12 cellular contexts compared by ENCODE assay signal in the genomic region with DNA sequence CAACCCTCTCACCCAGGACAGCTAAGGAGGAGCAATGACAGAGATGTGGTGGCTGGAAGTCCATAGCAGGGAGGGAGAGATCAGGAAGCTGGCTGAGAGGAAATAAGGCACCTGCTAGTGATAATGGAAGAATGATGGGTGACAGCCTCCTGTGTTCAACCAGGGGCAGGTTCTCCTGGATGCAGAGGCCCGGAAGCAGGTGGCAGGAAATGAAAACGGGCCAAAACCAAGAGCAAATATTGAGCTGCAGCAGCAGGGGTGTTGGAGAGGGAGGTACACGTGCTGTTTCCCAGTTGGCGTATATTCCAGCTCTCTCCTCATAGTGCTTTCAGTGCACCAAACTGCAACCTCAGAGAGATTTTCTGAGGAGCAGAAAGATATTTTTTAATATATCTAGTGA.
DNase-seq lines count a peak whose midpoint lies in the region; ATAC-seq and TF ChIP-seq lines count a peak whose summit lies in the region.
"Had no signal": no experiment of that assay in that cellular context is flagged by ENCODE, and none has a peak within 500 bp of the region (broad histone marks: within the 10 kb centered on the region; RNA-seq: fewer than 3 reads in every experiment).

No MANE protein-coding gene starts in this region.

- no peaks in the 10 kb centered on the region for H3K9me3 Mint-ChIP-seq in CD8-positive, alpha-beta T cell
- H3K9me3 Mint-ChIP-seq: activated naive CD4-positive, alpha-beta T cell treated with anti-CD3 and anti-CD28 coated beads, Interleukin-2, amount 50 U/mL, for 24 hours; natural killer cell had no signal

- no peak for TF ChIP-seq CTCF in CD8-positive, alpha-beta T cell (IDR thresholded peaks at IDR 0.05)

- CTCF ChIA-PET in CD8-positive, alpha-beta T cell (lab: Charles Lee), result interaction anchor here (1.0 to 1.5 kb wide), 2 partner anchors 13 to 359 kb away, joined by 3 read pairs; no protein-coding TSS in a partner anchor

- POLR2A ChIA-PET in CD8-positive, alpha-beta T cell (lab: Charles Lee), result interaction anchor here (0.9 to 1.6 kb wide), 4 partner anchors 10 to 215 kb away, joined by 3 to 4 read pairs (median 3); no protein-coding TSS in a partner anchor

- H3K4me1 Mint-ChIP-seq in CD8-positive, alpha-beta T cell (ENCODE audit: low read depth), result peaks cover 14% of the 10 kb centered on the region

- H3K36me3 Mint-ChIP-seq in CD8-positive, alpha-beta T cell, result no peaks in the 10 kb centered on the region
- H3K36me3 Mint-ChIP-seq: activated naive CD4-positive, alpha-beta T cell treated with anti-CD3 and anti-CD28 coated beads, Interleukin-2, amount 50 U/mL, for 24 hours; natural killer cell had no signal

- H3K4me1 ChIP-seq in CD8-positive, alpha-beta T cell (ENCODE audit: insufficient read depth, low read length), result peaks cover 12% of the 10 kb centered on the region
- H3K4me1 ChIP-seq: HAP-1 had no signal

- no peak overlapping the region for H3K4me3 Mint-ChIP-seq in CD8-positive, alpha-beta T cell
- H3K4me3 Mint-ChIP-seq: activated naive CD4-positive, alpha-beta T cell treated with anti-CD3 and anti-CD28 coated beads, Interleukin-2, amount 50 U/mL, for 24 hours; natural killer cell had no signal

- H3K36me3 ChIP-seq in CD8-positive, alpha-beta T cell (ENCODE audit: insufficient read depth, low read length), result no peaks in the 10 kb centered on the region
- H3K36me3 ChIP-seq: HAP-1 had no signal

- peak overlapping the region; percentile 1 for H3K27ac Mint-ChIP-seq in CD8-positive, alpha-beta T cell
- H3K27ac Mint-ChIP-seq: activated naive CD4-positive, alpha-beta T cell treated with anti-CD3 and anti-CD28 coated beads, Interleukin-2, amount 50 U/mL, for 24 hours had no signal

- H3K9me3 ChIP-seq in CD8-positive, alpha-beta T cell (ENCODE audit: low read length), result no peaks in the 10 kb centered on the region
- H3K9me3 ChIP-seq: HAP-1 had no signal

- DNase-seq in CD8-positive, alpha-beta T cell, result peak in 2 of 7 experiments; percentile 22 to 51
- DNase-seq in Jurkat, Clone E6-1 (ENCODE audit: low read depth, low spot score), result peak; percentile 83
- DNase-seq in NCI-H345 treated with DMSO at 0.1 percent for 48 hours (lab: John Stamatoyannopoulos, UW; ENCODE audit: unreplicated experiment) (peak; percentile 81), dermis blood vessel endothelial cell (peak; percentile 74), hepatic stellate cell (ENCODE audit: low spot score) (no peak), medulla oblongata (ENCODE audit: extremely low spot score) (no peak), NCI-H82 (lab: John Stamatoyannopoulos, UW) (no peak), COLO829 (ENCODE audit: low spot score) (no peak)
- DNase-seq: natural killer cell; NK-92 treated with Interleukin-12 subunit alpha and Interleukin-12 subunit beta, amount 100 ng/mL, for 24 hours had no signal

- no peak overlapping the region for H3K4me3 ChIP-seq in CD8-positive, alpha-beta T cell (ENCODE audit: low read depth, low read length)
- no peak overlapping the region for H3K4me3 ChIP-seq in Jurkat, Clone E6-1 (ENCODE audit: low read length)
- H3K4me3 ChIP-seq: HAP-1 had no signal

- intact Hi-C loops in CD8-positive, alpha-beta T cell (cut with DNase I, micrococcal nuclease), result no loop called here

- H3K27ac ChIP-seq in CD8-positive, alpha-beta T cell (ENCODE audit: low read depth, low read length), result no peak overlapping the region

- H3K27me3 Mint-ChIP-seq in CD8-positive, alpha-beta T cell (ENCODE audit: low read depth), result no peaks in the 10 kb centered on the region
- H3K27me3 Mint-ChIP-seq: activated naive CD4-positive, alpha-beta T cell treated with anti-CD3 and anti-CD28 coated beads, Interleukin-2, amount 50 U/mL, for 24 hours had no signal

- ATAC-seq in CD8-positive, alpha-beta T cell, result peak; percentile 31
- ATAC-seq: natural killer cell had no signal

- H3K27me3 ChIP-seq in CD8-positive, alpha-beta T cell (ENCODE audit: insufficient read depth, low read length), result no peaks in the 10 kb centered on the region

Comparison
In these comparisons a context has a peak if more than half of its experiments do, and no peak if none do; other contexts are left out.
1. DNase-seq: peak in Jurkat, Clone E6-1 (single experiment), NCI-H345 treated with DMSO at 0.1 percent for 48 hours (single experiment) and dermis blood vessel endothelial cell (single experiment); none in hepatic stellate cell (single experiment), medulla oblongata (single experiment), NCI-H82 (single experiment) and COLO829 (single experiment).